ENCODE assay signal across 13 cellular contexts in the genomic region with DNA sequence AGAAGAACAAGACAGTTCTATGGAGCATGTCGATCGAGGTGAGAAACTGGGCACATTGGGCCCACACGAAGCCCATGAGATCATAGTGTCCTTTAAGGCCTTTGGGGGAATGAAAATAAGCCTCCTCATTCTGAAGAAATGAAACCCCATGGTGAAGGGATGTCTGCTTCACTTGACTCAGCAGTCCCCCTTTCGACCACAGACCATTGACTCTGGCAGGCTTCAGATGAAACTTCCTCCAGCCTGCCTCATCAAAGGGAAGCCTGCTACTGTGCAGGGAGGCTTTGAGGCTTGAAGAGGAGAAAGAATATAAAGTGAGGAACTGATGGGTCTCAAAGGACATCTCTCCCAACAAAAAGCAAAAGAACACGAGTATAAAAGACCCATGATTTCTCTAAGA.
DNase-seq lines count a peak whose midpoint lies in the region; ATAC-seq, FAIRE-seq and TF ChIP-seq lines count a peak whose summit lies in the region.
"Had no signal": no experiment of that assay in that cellular context is flagged by ENCODE, and none has a peak within 500 bp of the region (broad histone marks: within the 10 kb centered on the region; RNA-seq: fewer than 3 reads in every experiment).

No MANE protein-coding gene starts in this region.

- ATAC-seq in GM18870 (IDR thresholded peaks at IDR 0.05; ENCODE audit: unreplicated experiment) (peak; percentile 87), GM21515 (IDR thresholded peaks at IDR 0.05; ENCODE audit: unreplicated experiment) (peak; percentile 93), HG03060 (IDR thresholded peaks at IDR 0.05; ENCODE audit: low read depth, unreplicated experiment) (peak; percentile 76)
- ATAC-seq: activated CD8-positive, alpha-beta T cell treated with anti-CD3 and anti-CD28 coated beads, Interleukin-2, amount 10 ng/mL, durations not matched to agents 7 days and 5 days; T-cell had no signal

- no peak for TF ChIP-seq CTCF in D721Med (IDR thresholded peaks at IDR 0.05; ENCODE audit: insufficient read depth, missing control alignments)

- FAIRE-seq in D721Med (lab: Jason Lieb, UNC), result no peak
- FAIRE-seq: urothelium cell line had no signal

- peak; percentile 10 for DNase-seq in UCSD-AML1 (lab: John Stamatoyannopoulos, UW; ENCODE audit: unreplicated experiment)
- DNase-seq in DMS153 (lab: John Stamatoyannopoulos, UW), result no peak
- DNase-seq in T-helper 9 cell, result no peak
- no peak for DNase-seq in D721Med (ENCODE audit: insufficient read length, low spot score)
- DNase-seq: activated CD8-positive, alpha-beta T cell treated with anti-CD3 and anti-CD28 coated beads, Interleukin-2, amount 10 ng/mL, durations not matched to agents 7 days and 5 days; COR-L47; NCI-H1694 treated with DMSO at 0.1 percent for 48 hours; NK-92 treated with Interleukin-12 subunit alpha and Interleukin-12 subunit beta, amount 100 ng/mL, for 24 hours; T-cell had no signal
